ENCODE assay signal across 16 cellular contexts in the genomic region with DNA sequence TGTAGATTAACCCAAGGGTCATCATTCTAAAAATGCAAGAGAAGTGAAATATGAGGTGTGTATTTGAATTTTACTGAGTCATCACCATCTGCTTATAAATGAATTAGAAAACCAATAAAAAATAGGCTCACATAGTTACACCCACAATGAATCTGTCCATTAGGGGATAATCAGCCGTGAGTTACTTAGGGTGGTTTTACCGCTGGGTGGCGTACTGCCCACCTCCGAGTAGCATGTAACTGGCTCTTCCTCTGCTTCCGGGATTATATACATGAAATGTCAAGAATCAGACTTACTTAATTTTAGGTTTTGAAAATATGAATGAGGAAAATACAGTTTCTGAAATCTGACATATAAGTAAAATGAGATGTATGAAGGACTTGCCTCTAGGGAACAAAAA.
A peak's percentile ranks its signal among the peaks of the same experiment; 100 is the strongest.
DNase-seq lines count a peak whose midpoint lies in the region; ATAC-seq and TF ChIP-seq lines count a peak whose summit lies in the region.
"Had no signal": no experiment of that assay in that cellular context is flagged by ENCODE, and none has a peak within 500 bp of the region (broad histone marks: within the 10 kb centered on the region; RNA-seq: fewer than 3 reads in every experiment).

No MANE protein-coding gene starts in this region.

- H3K27me3 ChIP-seq in body of pancreas = no peaks in the 10 kb centered on the region
- H3K27me3 ChIP-seq: upper lobe of right lung had no signal

- no peaks in the 10 kb centered on the region for H3K4me1 Mint-ChIP-seq in activated CD4-positive, alpha-beta T cell treated with anti-CD3 and anti-CD28 coated beads for 36 hours
- H3K4me1 Mint-ChIP-seq in activated CD4-positive, alpha-beta T cell treated with anti-CD3 and anti-CD28 coated beads, Interleukin-2, amount 10 ng/mL, durations not matched to agents 7 days and 5 days = no peaks in the 10 kb centered on the region
- H3K4me1 Mint-ChIP-seq in type B pancreatic cell (ENCODE audit: unreplicated experiment) = no peaks in the 10 kb centered on the region
- H3K4me1 Mint-ChIP-seq: activated CD4-positive, alpha-beta memory T cell treated with anti-CD3 and anti-CD28 coated beads, Interleukin-2, amount 10 ng/mL, durations not matched to agents 7 days and 5 days had no signal

- H3K9me3 Mint-ChIP-seq in activated CD4-positive, alpha-beta T cell treated with anti-CD3 and anti-CD28 coated beads for 36 hours (ENCODE audit: low read depth) = peaks cover 4% of the 10 kb centered on the region
- H3K9me3 Mint-ChIP-seq in activated CD4-positive, alpha-beta T cell treated with anti-CD3 and anti-CD28 coated beads, Interleukin-2, amount 10 ng/mL, durations not matched to agents 7 days and 5 days = peaks cover 3% of the 10 kb centered on the region
- H3K9me3 Mint-ChIP-seq in type B pancreatic cell = no peaks in the 10 kb centered on the region

- no peaks in the 10 kb centered on the region for H3K4me1 ChIP-seq in body of pancreas
- H3K4me1 ChIP-seq: upper lobe of right lung had no signal

- H3K9me3 ChIP-seq in body of pancreas = no peaks in the 10 kb centered on the region
- H3K9me3 ChIP-seq: upper lobe of right lung had no signal

- TF ChIP-seq CTCF in LNCAP (IDR thresholded peaks at IDR 0.05) = peak; percentile 26; the same call in 1 of the 2 replicates
- peak in 4 of 7 experiments; percentile 9 to 28 (median 24) for TF ChIP-seq CTCF in body of pancreas (IDR thresholded peaks at IDR 0.05)
- TF ChIP-seq CTCF in type B pancreatic cell (conservative IDR thresholded peaks at IDR 0.05) = peak; percentile 48

- intact Hi-C loops in activated CD4-positive, alpha-beta T cell treated with anti-CD3 and anti-CD28 coated beads for 36 hours (cut with DNase I, micrococcal nuclease) = no loop called here
- intact Hi-C loops in body of pancreas (cut with DNase I) = no loop called here

- H3K27ac Mint-ChIP-seq in activated CD4-positive, alpha-beta T cell treated with anti-CD3 and anti-CD28 coated beads for 36 hours = no peak overlapping the region
- H3K27ac Mint-ChIP-seq in activated CD4-positive, alpha-beta T cell treated with anti-CD3 and anti-CD28 coated beads, Interleukin-2, amount 10 ng/mL, durations not matched to agents 7 days and 5 days = no peak overlapping the region
- H3K27ac Mint-ChIP-seq in type B pancreatic cell = no peak overlapping the region
- H3K27ac Mint-ChIP-seq: activated CD4-positive, alpha-beta memory T cell treated with anti-CD3 and anti-CD28 coated beads, Interleukin-2, amount 10 ng/mL, durations not matched to agents 7 days and 5 days; T-helper 1 cell treated with Interleukin-12 subunit alpha and Interleukin-12 subunit beta and Interleukin-4 antibody, amounts not matched to agents 30 μg/mL and 1 μg/mL, for 36 hours had no signal

- no peak for TF ChIP-seq POLR2A in body of pancreas (IDR thresholded peaks at IDR 0.05)

- no peak overlapping the region for H3K4me3 ChIP-seq in body of pancreas
- H3K4me3 ChIP-seq: upper lobe of right lung had no signal

- no peak for ATAC-seq in activated CD4-positive, alpha-beta T cell treated with anti-CD3 and anti-CD28 coated beads for 36 hours
- ATAC-seq in body of pancreas (no peak), HG03457 (IDR thresholded peaks at IDR 0.05; ENCODE audit: unreplicated experiment) (no peak)
- ATAC-seq: upper lobe of right lung had no signal

- H3K4me3 Mint-ChIP-seq in activated CD4-positive, alpha-beta T cell treated with anti-CD3 and anti-CD28 coated beads for 36 hours = no peak overlapping the region
- H3K4me3 Mint-ChIP-seq in activated CD4-positive, alpha-beta T cell treated with anti-CD3 and anti-CD28 coated beads, Interleukin-2, amount 10 ng/mL, durations not matched to agents 7 days and 5 days = no peak overlapping the region
- H3K4me3 Mint-ChIP-seq in type B pancreatic cell = no peak overlapping the region
- H3K4me3 Mint-ChIP-seq: activated CD4-positive, alpha-beta memory T cell treated with anti-CD3 and anti-CD28 coated beads, Interleukin-2, amount 10 ng/mL, durations not matched to agents 7 days and 5 days; T-helper 1 cell treated with Interleukin-12 subunit alpha and Interleukin-12 subunit beta and Interleukin-4 antibody, amounts not matched to agents 30 μg/mL and 1 μg/mL, for 36 hours had no signal

- H3K36me3 ChIP-seq in body of pancreas (replicated peaks in 1 of 2; ENCODE audit: insufficient read depth in 1 of 2, low read depth in 2 of 2) = no peaks in the 10 kb centered on the region
- H3K36me3 ChIP-seq: upper lobe of right lung had no signal

- H3K27ac ChIP-seq in body of pancreas = no peak overlapping the region
- H3K27ac ChIP-seq: upper lobe of right lung had no signal

- WGBS in body of pancreas, 2 donors = 8 to 15% methylated on average over 5 of the region's 5 CpGs

- H3K36me3 Mint-ChIP-seq in activated CD4-positive, alpha-beta T cell treated with anti-CD3 and anti-CD28 coated beads for 36 hours (ENCODE audit: low read depth) = no peaks in the 10 kb centered on the region
- no peaks in the 10 kb centered on the region for H3K36me3 Mint-ChIP-seq in activated CD4-positive, alpha-beta T cell treated with anti-CD3 and anti-CD28 coated beads, Interleukin-2, amount 10 ng/mL, durations not matched to agents 7 days and 5 days (ENCODE audit: low read depth)
- no peaks in the 10 kb centered on the region for H3K36me3 Mint-ChIP-seq in type B pancreatic cell

- peaks cover 2% of the 10 kb centered on the region for H3K27me3 Mint-ChIP-seq in activated CD4-positive, alpha-beta T cell treated with anti-CD3 and anti-CD28 coated beads for 36 hours
- no peaks in the 10 kb centered on the region for H3K27me3 Mint-ChIP-seq in activated CD4-positive, alpha-beta T cell treated with anti-CD3 and anti-CD28 coated beads, Interleukin-2, amount 10 ng/mL, durations not matched to agents 7 days and 5 days
- no peaks in the 10 kb centered on the region for H3K27me3 Mint-ChIP-seq in type B pancreatic cell
- H3K27me3 Mint-ChIP-seq: activated CD4-positive, alpha-beta memory T cell treated with anti-CD3 and anti-CD28 coated beads, Interleukin-2, amount 10 ng/mL, durations not matched to agents 7 days and 5 days had no signal

- DNase-seq in activated CD4-positive, alpha-beta T cell treated with anti-CD3 and anti-CD28 coated beads for 36 hours = peak; percentile 4
- no peak for DNase-seq in activated CD4-positive, alpha-beta T cell treated with anti-CD3 and anti-CD28 coated beads, Interleukin-2, amount 10 ng/mL, durations not matched to agents 7 days and 5 days
- DNase-seq in body of pancreas = peak in 3 of 4 donors; percentile 7 to 35 (median 16)
- DNase-seq in type B pancreatic cell (ENCODE audit: extremely low spot score, unreplicated experiment) = no peak
- no peak for DNase-seq in activated CD4-positive, alpha-beta T cell treated with anti-CD3 and anti-CD28 coated beads, Interleukin-2, amount 50 U/mL, for 4 hours
- no peak for DNase-seq in SKM-1 (lab: John Stamatoyannopoulos, UW; ENCODE audit: unreplicated experiment)
- DNase-seq: activated CD4-positive, alpha-beta memory T cell treated with anti-CD3 and anti-CD28 coated beads, Interleukin-2, amount 10 ng/mL, durations not matched to agents 7 days and 5 days; activated effector memory CD4-positive, alpha-beta T cell treated with anti-CD3 and anti-CD28 coated beads, Interleukin-2, amount 50 U/mL, for 16 hours; effector CD4-positive, alpha-beta T cell; foreskin fibroblast; NCI-H2081 treated with DMSO at 0.1 percent for 48 hours; stimulated activated CD4-positive, alpha-beta T cell treated with anti-CD3 and anti-CD28 coated beads, Interleukin-1b, Interleukin-23, amount 100 ng/mL, for 48 hours; upper lobe of right lung had no signal

- POLR2A ChIA-PET in activated CD4-positive, alpha-beta T cell treated with anti-CD3 and anti-CD28 coated beads for 36 hours (lab: Charles Lee) = no interaction called here
- POLR2A ChIA-PET in activated CD4-positive, alpha-beta T cell treated with anti-CD3 and anti-CD28 coated beads, Interleukin-2, amount 10 ng/mL, durations not matched to agents 7 days and 5 days (lab: Charles Lee) = no interaction called here

- CTCF ChIA-PET in activated CD4-positive, alpha-beta T cell treated with anti-CD3 and anti-CD28 coated beads for 36 hours (lab: Charles Lee) = no interaction called here
- CTCF ChIA-PET in activated CD4-positive, alpha-beta T cell treated with anti-CD3 and anti-CD28 coated beads, Interleukin-2, amount 10 ng/mL, durations not matched to agents 7 days and 5 days (lab: Charles Lee) = no interaction called here

Comparison
In these comparisons a context has a peak if more than half of its experiments do, and no peak if none do; other contexts are left out.
1. DNase-seq: peak in activated CD4-positive, alpha-beta T cell treated with anti-CD3 and anti-CD28 coated beads for 36 hours (single experiment) and body of pancreas (3 of 4); none in activated CD4-positive, alpha-beta T cell treated with anti-CD3 and anti-CD28 coated beads, Interleukin-2, amount 10 ng/mL, durations not matched to agents 7 days and 5 days (single experiment), type B pancreatic cell (single experiment), activated CD4-positive, alpha-beta T cell treated with anti-CD3 and anti-CD28 coated beads, Interleukin-2, amount 50 U/mL, for 4 hours (0 of 2) and SKM-1 (single experiment).
2. Peak in every context shown above with its lines, with median percentiles within 50 percentile points of each other: CTCF ChIP-seq.